Comparison of ENCODE assay signal across 12 cellular contexts in the genomic region with DNA sequence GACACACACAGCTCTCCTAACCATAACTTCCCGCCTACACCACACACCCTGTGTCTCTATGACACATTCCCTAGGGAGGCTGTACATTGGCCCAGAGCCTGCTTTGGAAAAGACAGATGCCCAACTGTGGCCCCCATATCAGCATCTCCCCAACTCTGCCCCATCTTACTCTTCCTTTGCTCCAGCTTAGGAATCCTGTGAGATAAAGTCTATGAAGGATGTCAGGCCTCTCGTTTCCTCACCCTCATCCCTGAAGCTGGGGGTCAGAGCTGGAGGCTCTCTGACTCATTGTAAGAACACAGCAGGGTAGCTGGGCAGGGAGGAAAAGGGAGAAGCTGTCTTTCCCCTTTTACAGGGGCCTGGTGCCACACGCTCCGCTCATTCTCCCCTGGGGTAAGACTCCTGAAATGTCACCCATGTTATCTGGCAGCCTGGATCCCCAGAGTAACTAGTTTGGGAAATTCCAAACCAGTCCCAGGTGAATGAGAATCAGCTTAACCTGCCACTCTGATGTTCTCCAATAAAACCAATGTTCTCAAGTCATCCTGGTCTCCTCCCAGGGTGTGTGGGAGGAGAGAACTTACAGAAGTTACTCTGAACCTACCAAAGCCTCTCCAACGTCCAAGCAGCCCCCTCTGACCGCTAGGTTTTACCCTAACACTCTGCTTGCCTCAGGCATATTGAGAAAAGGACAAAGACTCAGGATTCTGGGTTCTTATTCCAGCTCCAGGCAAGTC.
DNase-seq lines count a peak whose midpoint lies in the region; ATAC-seq, FAIRE-seq and TF ChIP-seq lines count a peak whose summit lies in the region.
"Had no signal": no experiment of that assay in that cellular context is flagged by ENCODE, and none has a peak within 500 bp of the region (broad histone marks: within the 10 kb centered on the region; RNA-seq: fewer than 3 reads in every experiment).

No MANE protein-coding gene starts in this region.

- DNase-seq in ACHN (peak; percentile 46), HTR-8/SVneo (ENCODE audit: insufficient read length, low spot score) (peak; percentile 54), astrocyte of the spinal cord (ENCODE audit: low read depth, low spot score) (peak; percentile 75), kidney tubule cell (ENCODE audit: low spot score) (peak; percentile 30), middle frontal gyrus (ENCODE audit: extremely low spot score, low spot score) (no peak), HuH-7.5 (ENCODE audit: low spot score) (no peak)
- DNase-seq in stimulated activated CD8-positive, alpha-beta memory T cell treated with anti-CD3 and anti-CD28 coated beads, Interleukin-4, amount 100 ng/mL, for 48 hours: no peak
- DNase-seq: activated naive CD8-positive, alpha-beta T cell treated with anti-CD3 and anti-CD28 coated beads for 36 hours; CD8-positive, alpha-beta T cell had no signal

- no peak overlapping the region for H3K4me3 ChIP-seq in astrocyte of the spinal cord (ENCODE audit: low read depth, low read length)
- H3K4me3 ChIP-seq: HAP-1 had no signal

- in situ Hi-C loops in ACHN (cut with HindIII; ENCODE audit: low pct_ligation_motif_present, low pct_unique_long_range_greater_than_20kb, low sequenced_read_pairs): loop anchor here (10.0 kb wide), 1 partner anchor 75 kb away; the partner anchor contains the start of gene NR1D1
- in situ Hi-C loops in astrocyte of the spinal cord (cut with HindIII; ENCODE audit: low sequenced_read_pairs): loop anchor here (25.0 kb wide), 2 partner anchors 107 to 118 kb away; partner anchors contain the start of genes CDC6, MED24 and THRA

- no peak for ATAC-seq in HG03196 (IDR thresholded peaks at IDR 0.05; ENCODE audit: unreplicated experiment)
- ATAC-seq: CD8-positive, alpha-beta T cell; WTC11 had no signal

- FAIRE-seq in HTR-8/SVneo (lab: Jason Lieb, UNC): peak; percentile 20

- no peak for TF ChIP-seq CTCF in astrocyte of the spinal cord (IDR thresholded peaks at IDR 0.05; ENCODE audit: low read depth, low read length)

Comparison
In these comparisons a context has a peak if more than half of its experiments do, and no peak if none do; other contexts are left out.
1. DNase-seq: peak in ACHN (single experiment), HTR-8/SVneo (single experiment), astrocyte of the spinal cord (single experiment) and kidney tubule cell (single experiment); none in middle frontal gyrus (single experiment), stimulated activated CD8-positive, alpha-beta memory T cell treated with anti-CD3 and anti-CD28 coated beads, Interleukin-4, amount 100 ng/mL, for 48 hours (single experiment) and HuH-7.5 (single experiment).